In the genomic region with DNA sequence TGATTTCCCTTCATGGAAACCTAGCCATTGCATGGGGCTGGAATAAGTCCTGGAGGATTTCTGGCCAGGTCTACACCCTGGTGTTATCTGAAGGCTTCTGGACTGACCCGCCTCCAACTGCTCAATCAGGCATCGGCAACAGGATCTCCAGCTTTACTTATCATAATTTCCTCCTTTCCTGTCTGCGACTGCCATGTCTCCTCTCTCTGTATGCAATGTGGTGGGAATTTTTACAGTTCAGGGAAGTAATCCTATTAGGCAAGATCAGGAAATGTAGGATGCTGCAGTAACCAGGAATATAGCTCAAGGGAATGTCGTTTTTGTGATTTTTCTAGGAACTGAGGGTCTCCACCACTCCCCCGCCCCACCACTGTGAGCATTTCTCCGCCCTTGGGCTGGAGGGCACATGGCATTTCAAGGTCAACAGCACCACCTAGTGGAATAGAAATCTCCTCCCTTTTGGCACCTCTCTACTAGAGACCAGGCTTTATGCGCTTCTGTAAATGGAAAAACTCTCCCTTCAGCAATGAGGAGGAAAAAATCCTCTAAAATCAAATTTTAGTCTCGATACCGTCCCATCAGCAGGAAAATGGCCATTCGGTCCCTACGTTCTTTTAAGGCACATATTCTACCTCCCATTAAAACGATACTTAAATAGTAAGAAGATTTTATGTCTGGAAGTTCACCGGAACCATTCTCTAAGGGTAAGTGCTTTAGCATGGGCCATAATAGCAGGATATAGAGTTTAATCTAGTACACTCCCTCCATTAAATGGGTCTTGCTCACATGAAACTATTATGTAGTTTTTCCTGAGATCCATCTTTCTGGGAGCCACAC, we compare ENCODE assay signal across 1 cellular context.
A peak's percentile ranks its signal among the peaks of the same experiment; 100 is the strongest.
TF ChIP-seq lines count a peak whose summit lies in the region.

No MANE protein-coding gene starts in this region.

TF ChIP-seq in HEK293, 187 proteins besides CTCF, POLR2A, EP300 and RAD21 (continued from another document):
- TF ChIP-seq GLI2 (tag by site-specific recombination; IDR thresholded peaks at IDR 0.05; ENCODE audit: borderline replicate concordance, low read depth) (no peak), PRDM2 (tag by site-specific recombination; IDR thresholded peaks at IDR 0.05; ENCODE audit: borderline replicate concordance) (no peak), ZNF549 (tag by site-specific recombination; IDR thresholded peaks at IDR 0.05) (no peak), ZNF2 (tag by site-specific recombination; IDR thresholded peaks at IDR 0.05) (peak; percentile 89), TRIM28 (IDR thresholded peaks at IDR 0.05; ENCODE audit: borderline replicate concordance, low read length) (0 out of 2 replicates have a peak, but pooled peaks have one; percentile 27)
- TF ChIP-seq, protein P1, sequence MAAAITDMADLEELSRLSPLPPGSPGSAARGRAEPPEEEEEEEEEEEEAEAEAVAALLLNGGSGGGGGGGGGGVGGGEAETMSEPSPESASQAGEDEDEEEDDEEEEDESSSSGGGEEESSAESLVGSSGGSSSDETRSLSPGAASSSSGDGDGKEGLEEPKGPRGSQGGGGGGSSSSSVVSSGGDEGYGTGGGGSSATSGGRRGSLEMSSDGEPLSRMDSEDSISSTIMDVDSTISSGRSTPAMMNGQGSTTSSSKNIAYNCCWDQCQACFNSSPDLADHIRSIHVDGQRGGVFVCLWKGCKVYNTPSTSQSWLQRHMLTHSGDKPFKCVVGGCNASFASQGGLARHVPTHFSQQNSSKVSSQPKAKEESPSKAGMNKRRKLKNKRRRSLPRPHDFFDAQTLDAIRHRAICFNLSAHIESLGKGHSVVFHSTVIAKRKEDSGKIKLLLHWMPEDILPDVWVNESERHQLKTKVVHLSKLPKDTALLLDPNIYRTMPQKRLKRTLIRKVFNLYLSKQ (tag by site-specific recombination; IDR thresholded peaks at IDR 0.05; ENCODE audit: borderline replicate concordance), result no peak
TF ChIP-seq in HEK293: peak in this region for 14.
